In the genomic region with DNA sequence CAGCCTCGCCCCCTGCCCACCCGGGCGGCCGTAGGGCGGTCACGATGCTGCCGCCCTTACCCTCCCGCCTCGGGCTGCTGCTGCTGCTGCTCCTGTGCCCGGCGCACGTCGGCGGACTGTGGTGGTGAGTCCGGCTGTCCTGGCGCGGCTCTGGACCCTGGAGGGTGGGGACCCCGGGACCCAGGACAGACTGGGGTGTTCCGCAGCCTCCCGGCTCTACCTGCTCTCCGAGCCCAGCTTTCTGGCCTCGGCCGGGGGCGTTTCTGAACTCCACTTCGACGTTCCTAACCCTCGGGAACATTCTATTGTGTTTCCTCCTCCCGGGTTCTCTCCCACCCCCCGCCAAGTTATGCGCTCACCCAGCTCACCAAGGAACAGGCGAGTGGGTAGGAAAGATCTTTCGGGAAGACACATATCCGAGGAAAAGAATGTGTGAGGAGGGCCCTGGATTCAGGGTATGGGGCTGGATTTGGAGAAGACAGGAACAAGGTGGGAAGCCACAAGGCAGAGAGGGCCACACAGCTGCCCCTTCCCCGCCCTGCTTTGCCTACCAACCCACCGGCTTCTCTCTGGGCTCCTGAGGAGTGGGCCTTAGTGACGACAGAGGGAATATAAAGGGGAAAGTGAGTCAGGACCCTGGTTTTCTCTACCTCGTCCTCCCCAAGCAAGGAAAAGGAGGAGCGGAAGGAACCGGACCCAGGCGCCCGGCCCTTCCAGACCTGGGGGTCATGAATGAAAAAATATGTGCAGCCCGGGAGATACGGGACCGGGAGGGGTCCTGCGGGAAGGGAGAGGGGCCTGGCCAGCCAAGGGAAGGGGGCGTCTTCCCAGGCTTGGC, we compare ENCODE assay signal across 10 cellular contexts. TPM values are rescaled to one million over a fixed set of nuclear protein-coding genes. Genes with fewer than 3 reads are reported as not detected.
DNase-seq lines count a peak whose midpoint lies in the region; ATAC-seq, FAIRE-seq and TF ChIP-seq lines count a peak whose summit lies in the region.
"Had no signal": no experiment of that assay in that cellular context is flagged by ENCODE, and none has a peak within 500 bp of the region (broad histone marks: within the 10 kb centered on the region; RNA-seq: fewer than 3 reads in every experiment).

No MANE protein-coding gene starts in this region.

- no peak for TF ChIP-seq EP300 in GM12878 (IDR thresholded peaks at IDR 0.05; ENCODE audit: borderline replicate concordance in 1 of 2, control insufficient read depth in 1 of 2, low read depth in 2 of 2, low read length in 2 of 2)
- no peak for TF ChIP-seq EP300 in suprapubic skin (IDR thresholded peaks at IDR 0.05)

- H3K4me1 ChIP-seq in GM12878 (ENCODE audit: control insufficient read depth, insufficient read depth, low read length) (no peaks in the 10 kb centered on the region), lower lobe of right lung (peaks cover 16% of the 10 kb centered on the region), suprapubic skin (peaks cover 33% of the 10 kb centered on the region)

- 0 out of 2 replicates have a peak overlapping the region, but pooled peaks have one; percentile 9 for H3K4me2 ChIP-seq in GM12878 (ENCODE audit: control insufficient read depth, insufficient read depth)

- TF ChIP-seq POLR2A in GM12878 (IDR thresholded peaks at IDR 0.05; ENCODE audit: low read depth, low read length) (no peak), suprapubic skin (IDR thresholded peaks at IDR 0.05) (no peak)

- POLR2A ChIA-PET in activated CD4-positive, alpha-beta memory T cell treated with anti-CD3 and anti-CD28 coated beads for 36 hours (lab: Charles Lee) = no interaction called here
- POLR2A ChIA-PET in activated CD4-positive, alpha-beta memory T cell treated with anti-CD3 and anti-CD28 coated beads, Interleukin-2, amount 10 ng/mL, durations not matched to agents 7 days and 5 days (lab: Charles Lee) = no interaction called here
- POLR2A ChIA-PET in GM12878 (lab: Charles Lee) = no interaction called here

- H3K36me3 ChIP-seq in GM12878 (ENCODE audit: control insufficient read depth in 2 of 2, insufficient read depth in 2 of 2, low read length in 1 of 2) (no peaks in the 10 kb centered on the region), lower lobe of right lung (no peaks in the 10 kb centered on the region), suprapubic skin (no peaks in the 10 kb centered on the region)

- no peak overlapping the region for H3K27ac ChIP-seq in GM12878 (ENCODE audit: control insufficient read depth, insufficient read depth)
- H3K27ac ChIP-seq in lower lobe of right lung = no peak overlapping the region
- peak overlapping the region; percentile 41 for H3K27ac ChIP-seq in suprapubic skin

- SMC1A ChIA-PET in GM12878 (lab: Charles Lee; ENCODE audit: uncharacterized antibody, unreplicated experiment) = no interaction called here

- peak overlapping the region; percentile 22 for H3K4me3 Mint-ChIP-seq in activated CD4-positive, alpha-beta memory T cell treated with anti-CD3 and anti-CD28 coated beads for 36 hours
- no peak overlapping the region for H3K4me3 Mint-ChIP-seq in activated CD4-positive, alpha-beta memory T cell treated with anti-CD3 and anti-CD28 coated beads, Interleukin-2, amount 10 ng/mL, durations not matched to agents 7 days and 5 days

- no peak overlapping the region for H3K9ac ChIP-seq in GM12878 (ENCODE audit: control insufficient read depth, insufficient read depth, low read length)

- WGBS in GM12878 (ENCODE audit: insufficient coverage, insufficient replicate concordance, low lambda C conversion rate, missing lambda C conversion rate) = 15% methylated on average over 34 of the region's 46 CpGs
- 2% methylated on average over 27 of the region's 46 CpGs for WGBS in suprapubic skin

- no peaks in the 10 kb centered on the region for H3K79me2 ChIP-seq in GM12878 (ENCODE audit: control insufficient read depth, insufficient read depth, low read length)

- intact Hi-C loops in activated CD4-positive, alpha-beta memory T cell treated with anti-CD3 and anti-CD28 coated beads for 36 hours (cut with micrococcal nuclease) = loop anchor here (2.0 kb wide), 1 partner anchor 15 kb away; no protein-coding TSS in a partner anchor
- intact Hi-C loops in GM12878 (cut with micrococcal nuclease; ENCODE audit: unreplicated experiment) = no loop called here
- intact Hi-C loops in lower lobe of right lung (cut with DNase I) = no loop called here

- RAD21 ChIA-PET in GM12878 (lab: Charles Lee; ENCODE audit: unreplicated experiment) = interaction anchor here (1.0 kb wide), 1 partner anchor 38 kb away, joined by 6 read pairs; no protein-coding TSS in a partner anchor

- H3K36me3 Mint-ChIP-seq in activated CD4-positive, alpha-beta memory T cell treated with anti-CD3 and anti-CD28 coated beads for 36 hours = no peaks in the 10 kb centered on the region
- no peaks in the 10 kb centered on the region for H3K36me3 Mint-ChIP-seq in activated CD4-positive, alpha-beta memory T cell treated with anti-CD3 and anti-CD28 coated beads, Interleukin-2, amount 10 ng/mL, durations not matched to agents 7 days and 5 days (ENCODE audit: low read depth)

- no peak for FAIRE-seq in GM12878 (lab: Jason Lieb, UNC)

- DNase-seq in activated CD4-positive, alpha-beta memory T cell treated with anti-CD3 and anti-CD28 coated beads for 36 hours = peak; percentile 8
- no peak for DNase-seq in activated CD4-positive, alpha-beta memory T cell treated with anti-CD3 and anti-CD28 coated beads, Interleukin-2, amount 10 ng/mL, durations not matched to agents 7 days and 5 days
- DNase-seq in GM12878 (ENCODE audit: low read depth, low spot score) (no peak), lower lobe of right lung (peak; percentile 40), suprapubic skin (ENCODE audit: low spot score in 2 of 2) (peak; percentile 67 to 76), inferior parietal cortex (ENCODE audit: extremely low spot score) (no peak)
- DNase-seq: NCI-H2029 had no signal

- H3K27ac Mint-ChIP-seq in activated CD4-positive, alpha-beta memory T cell treated with anti-CD3 and anti-CD28 coated beads for 36 hours = no peak overlapping the region
- no peak overlapping the region for H3K27ac Mint-ChIP-seq in activated CD4-positive, alpha-beta memory T cell treated with anti-CD3 and anti-CD28 coated beads, Interleukin-2, amount 10 ng/mL, durations not matched to agents 7 days and 5 days

- peaks cover 15% of the 10 kb centered on the region for H3K4me1 Mint-ChIP-seq in activated CD4-positive, alpha-beta memory T cell treated with anti-CD3 and anti-CD28 coated beads for 36 hours (ENCODE audit: low read depth)
- H3K4me1 Mint-ChIP-seq in activated CD4-positive, alpha-beta memory T cell treated with anti-CD3 and anti-CD28 coated beads, Interleukin-2, amount 10 ng/mL, durations not matched to agents 7 days and 5 days = peaks cover 5% of the 10 kb centered on the region

- in situ Hi-C loops in GM12878 (cut with MboI) = no loop called here

- CTCF ChIA-PET in activated CD4-positive, alpha-beta memory T cell treated with anti-CD3 and anti-CD28 coated beads for 36 hours (lab: Charles Lee) = interaction anchor here (1.1 to 5.2 kb wide), 5 partner anchors 12 to 120 kb away, joined by 5 to 39 read pairs (median 6); no protein-coding TSS in a partner anchor
- CTCF ChIA-PET in activated CD4-positive, alpha-beta memory T cell treated with anti-CD3 and anti-CD28 coated beads, Interleukin-2, amount 10 ng/mL, durations not matched to agents 7 days and 5 days (lab: Charles Lee) = interaction anchor here (1.2 to 1.5 kb wide), 2 partner anchors 14 to 38 kb away, joined by 4 to 6 read pairs; no protein-coding TSS in a partner anchor
- CTCF ChIA-PET in GM12878 (lab: Yijun Ruan, JAX) = no interaction called here

- H3K9me3 ChIP-seq in GM12878 (replicated peaks; ENCODE audit: control insufficient read depth, insufficient read depth, low read length) (no peaks in the 10 kb centered on the region), lower lobe of right lung (no peaks in the 10 kb centered on the region), suprapubic skin (no peaks in the 10 kb centered on the region)

- no peak for ATAC-seq in GM12878
- ATAC-seq in lower lobe of right lung = no peak
- ATAC-seq in GM19452 (IDR thresholded peaks at IDR 0.05; ENCODE audit: unreplicated experiment) = no peak
- no peak for ATAC-seq in GM19455 (IDR thresholded peaks at IDR 0.05; ENCODE audit: unreplicated experiment)

- BruUV-seq in GM12878 (replicated peaks; lab: Mats Ljungman, UMichigan) = no TSS peak

- no peak overlapping the region for H2AFZ ChIP-seq in GM12878 (ENCODE audit: control insufficient read depth, low read depth, low read length)

- H3K4me3 ChIP-seq in GM12878 (no peak overlapping the region), lower lobe of right lung (peak overlapping the region; percentile 32), suprapubic skin (peak overlapping the region; percentile 52)

- H3K27me3 ChIP-seq in GM12878 (replicated peaks in 1 of 2; ENCODE audit: control insufficient read depth in 2 of 2, insufficient read depth in 2 of 2, low read length in 1 of 2) = peaks cover 22 to 25% of the 10 kb centered on the region in 2 experiments
- peaks cover 77% of the 10 kb centered on the region for H3K27me3 ChIP-seq in lower lobe of right lung (ENCODE audit: low read depth)
- peaks cover 88% of the 10 kb centered on the region for H3K27me3 ChIP-seq in suprapubic skin

- no peak for TF ChIP-seq RAD21 in GM12878 (IDR thresholded peaks at IDR 0.05; ENCODE audit: insufficient read depth, low read depth, low read length)

- no peaks in the 10 kb centered on the region for H4K20me1 ChIP-seq in GM12878 (ENCODE audit: control insufficient read depth, insufficient read depth)

- H3K27me3 Mint-ChIP-seq in activated CD4-positive, alpha-beta memory T cell treated with anti-CD3 and anti-CD28 coated beads for 36 hours = peaks cover 71% of the 10 kb centered on the region
- H3K27me3 Mint-ChIP-seq in activated CD4-positive, alpha-beta memory T cell treated with anti-CD3 and anti-CD28 coated beads, Interleukin-2, amount 10 ng/mL, durations not matched to agents 7 days and 5 days = peaks cover 74% of the 10 kb centered on the region

- no peaks in the 10 kb centered on the region for H3K9me3 Mint-ChIP-seq in activated CD4-positive, alpha-beta memory T cell treated with anti-CD3 and anti-CD28 coated beads for 36 hours
- no peaks in the 10 kb centered on the region for H3K9me3 Mint-ChIP-seq in activated CD4-positive, alpha-beta memory T cell treated with anti-CD3 and anti-CD28 coated beads, Interleukin-2, amount 10 ng/mL, durations not matched to agents 7 days and 5 days

- TF ChIP-seq CTCF in GM12878 (IDR thresholded peaks at IDR 0.05 in 2 of 3, conservative IDR thresholded peaks at IDR 0.05 in 1 of 3; ENCODE audit: control insufficient read depth in 2 of 3, extremely low read depth in 1 of 3, insufficient read depth in 1 of 3, low read depth in 3 of 3, low read length in 3 of 3) (no peak), lower lobe of right lung (IDR thresholded peaks at IDR 0.05) (no peak), suprapubic skin (IDR thresholded peaks at IDR 0.05) (no peak)

RNA-seq across cellular contexts. Expression of gene WNT6, which starts 0.6 kb away (rescaled TPM):
- total RNA-seq in activated CD4-positive, alpha-beta memory T cell treated with anti-CD3 and anti-CD28 coated beads for 36 hours = under 1 TPM; 0.31 to 0.40 TPM
- total RNA-seq in activated CD4-positive, alpha-beta memory T cell treated with anti-CD3 and anti-CD28 coated beads, Interleukin-2, amount 10 ng/mL, durations not matched to agents 7 days and 5 days = not detected
- not detected in 2 replicates for total RNA-seq in GM12878 (2013; cell fraction: nucleolus; rRNA removed)
- total RNA-seq in GM12878 (2014; rRNA removed) (0.11 TPM in 1 of 2 replicates, not detected in the other), GM12878 (2014; rRNA removed; fragmentation: Illumina TruSeq; extraction: Trizol) (not detected in 2 replicates), GM12878 (2021) (0.44 TPM in 1 of 2 replicates, not detected in the other), lower lobe of right lung (0.44 TPM), suprapubic skin (1 to 10 TPM; 1.4 to 3.7 (median 2.3) TPM)
- not detected for polyA plus RNA-seq in GM12878 (2011; ENCODE audit: low read depth)
- polyA plus RNA-seq in GM12878 (2011; rRNA removed) (0.06 and 0.15 TPM in 2 replicates), GM12878 (2014; fragmentation: Illumina TruSeq; extraction: Trizol) (not detected in 2 replicates), GM12878 (2014; fragmentation: Nextera tagmentation; extraction: Ambion mirVana) (not detected), GM12878 (2014; rRNA removed) (0.22 TPM in 1 of 2 replicates, not detected in the other), GM12878 (2016; fragmentation: Nextera tagmentation; extraction: Ambion mirVana) (under 1 TPM in 1 of 2 experiments, not detected in 1; 0.29 TPM)
- 0.40 and 0.72 TPM in 2 replicates for polyA plus RNA-seq in GM12878 (2011; cell fraction: cytosol; rRNA removed)
- polyA plus RNA-seq in GM12878 (2011; cell fraction: nucleus; rRNA removed) = 1.4 and 1.7 TPM in 2 replicates
- polyA plus RNA-seq in GM12878 (2012) = 0.10 TPM in 1 of 2 replicates, not detected in the other
- polyA minus RNA-seq in GM12878 (2011; rRNA and poly(A)+ RNA removed) = not detected in 2 replicates
- polyA minus RNA-seq in GM12878 (2011; cell fraction: cytosol; rRNA and poly(A)+ RNA removed) = 0.52 and 0.67 TPM in 2 replicates
- 0.48 and 0.77 TPM in 2 replicates for polyA minus RNA-seq in GM12878 (2011; cell fraction: nucleus; rRNA and poly(A)+ RNA removed)

RNA-seq across cellular contexts. Expression of gene WNT10A, which starts 20.4 kb away (rescaled TPM):
- total RNA-seq in activated CD4-positive, alpha-beta memory T cell treated with anti-CD3 and anti-CD28 coated beads for 36 hours = 1 to 10 TPM; 5.0 to 5.2 TPM
- 1 to 10 TPM in 1 of 2 experiments, under 1 TPM in 1; 0.70 to 1.4 TPM for total RNA-seq in activated CD4-positive, alpha-beta memory T cell treated with anti-CD3 and anti-CD28 coated beads, Interleukin-2, amount 10 ng/mL, durations not matched to agents 7 days and 5 days
- 119 and 132 TPM in 2 replicates for total RNA-seq in GM12878 (2013; cell fraction: nucleolus; rRNA removed)
- total RNA-seq in GM12878 (2014; rRNA removed) (17.7 and 18.9 TPM in 2 replicates), GM12878 (2014; rRNA removed; fragmentation: Illumina TruSeq; extraction: Trizol) (5.7 and 6.6 TPM in 2 replicates), GM12878 (2021) (20.6 and 20.7 TPM in 2 replicates), lower lobe of right lung (0.35 TPM), suprapubic skin (10 to 100 TPM; 14.3 to 20.7 (median 16.3) TPM)
- polyA plus RNA-seq in GM12878 (2011; ENCODE audit: low read depth) = 12.0 TPM
- polyA plus RNA-seq in GM12878 (2011; rRNA removed) (27.8 and 45.0 TPM in 2 replicates), GM12878 (2014; fragmentation: Illumina TruSeq; extraction: Trizol) (3.6 and 4.4 TPM in 2 replicates), GM12878 (2014; fragmentation: Nextera tagmentation; extraction: Ambion mirVana) (under 1 TPM; 0.61 to 0.93 TPM), GM12878 (2014; rRNA removed) (22.1 and 25.4 TPM in 2 replicates), GM12878 (2016; fragmentation: Nextera tagmentation; extraction: Ambion mirVana) (1 to 10 TPM; 5.3 to 7.2 TPM)
- polyA plus RNA-seq in GM12878 (2011; cell fraction: cytosol; rRNA removed) = 59.9 and 66.5 TPM in 2 replicates
- polyA plus RNA-seq in GM12878 (2011; cell fraction: nucleus; rRNA removed) = 246 and 304 TPM in 2 replicates
- 44.5 and 80.7 TPM in 2 replicates for polyA plus RNA-seq in GM12878 (2012)
- 28.0 and 66.0 TPM in 2 replicates for polyA minus RNA-seq in GM12878 (2011; rRNA and poly(A)+ RNA removed)
- polyA minus RNA-seq in GM12878 (2011; cell fraction: cytosol; rRNA and poly(A)+ RNA removed) = 25.3 and 36.2 TPM in 2 replicates
- 83.1 and 124 TPM in 2 replicates for polyA minus RNA-seq in GM12878 (2011; cell fraction: nucleus; rRNA and poly(A)+ RNA removed)

RNA-seq across cellular contexts. Expression of gene PRKAG3, which starts 28.6 kb away (rescaled TPM):
- total RNA-seq in activated CD4-positive, alpha-beta memory T cell treated with anti-CD3 and anti-CD28 coated beads for 36 hours = not detected
- not detected for total RNA-seq in activated CD4-positive, alpha-beta memory T cell treated with anti-CD3 and anti-CD28 coated beads, Interleukin-2, amount 10 ng/mL, durations not matched to agents 7 days and 5 days
- total RNA-seq in GM12878 (2013; cell fraction: nucleolus; rRNA removed) = 0.17 TPM in 1 of 2 replicates, not detected in the other
- total RNA-seq in GM12878 (2014; rRNA removed) = 0.06 TPM in 1 of 2 replicates, not detected in the other
- total RNA-seq in GM12878 (2014; rRNA removed; fragmentation: Illumina TruSeq; extraction: Trizol) = not detected in 2 replicates
- total RNA-seq in GM12878 (2021) = not detected in 2 replicates
- not detected for polyA plus RNA-seq in GM12878 (2011; ENCODE audit: low read depth)
- 0.04 TPM in 1 of 2 replicates, not detected in the other for polyA plus RNA-seq in GM12878 (2011; rRNA removed)
- 0.04 TPM in 1 of 2 replicates, not detected in the other for polyA plus RNA-seq in GM12878 (2011; cell fraction: cytosol; rRNA removed)
- 0.46 and 0.56 TPM in 2 replicates for polyA plus RNA-seq in GM12878 (2011; cell fraction: nucleus; rRNA removed)
- not detected in 2 replicates for polyA plus RNA-seq in GM12878 (2012)
- polyA plus RNA-seq in GM12878 (2014; fragmentation: Illumina TruSeq; extraction: Trizol) = 0.10 TPM in 1 of 2 replicates, not detected in the other
- not detected for polyA plus RNA-seq in GM12878 (2014; fragmentation: Nextera tagmentation; extraction: Ambion mirVana)
- 0.12 TPM in 1 of 2 replicates, not detected in the other for polyA plus RNA-seq in GM12878 (2014; rRNA removed)
- not detected for polyA plus RNA-seq in GM12878 (2016; fragmentation: Nextera tagmentation; extraction: Ambion mirVana)
- polyA minus RNA-seq in GM12878 (2011; rRNA and poly(A)+ RNA removed) = 0.15 TPM in 1 of 2 replicates, not detected in the other
- polyA minus RNA-seq in GM12878 (2011; cell fraction: cytosol; rRNA and poly(A)+ RNA removed) = not detected in 2 replicates
- polyA minus RNA-seq in GM12878 (2011; cell fraction: nucleus; rRNA and poly(A)+ RNA removed) = not detected in 2 replicates
- total RNA-seq in lower lobe of right lung = not detected
- under 1 TPM in 1 of 4 donors, not detected in 3; 0.26 TPM for total RNA-seq in suprapubic skin
- total RNA-seq: renal cortical epithelial cell had no signal

Comparison
In these comparisons a context has a peak if more than half of its experiments do, and no peak if none do; other contexts are left out.
1. DNase-seq: peak in activated CD4-positive, alpha-beta memory T cell treated with anti-CD3 and anti-CD28 coated beads for 36 hours (single experiment), lower lobe of right lung (single experiment) and suprapubic skin (2 of 2); none in activated CD4-positive, alpha-beta memory T cell treated with anti-CD3 and anti-CD28 coated beads, Interleukin-2, amount 10 ng/mL, durations not matched to agents 7 days and 5 days (single experiment), GM12878 (single experiment) and inferior parietal cortex (single experiment).